ENCODE assay signal across 1 cellular context in genomic region chr19:54159352-54160181, GRCh38.
A peak's percentile ranks its signal among the peaks of the same experiment; 100 is the strongest.
TF ChIP-seq lines count a peak whose summit lies in the region.

Gene LENG1, minus strand, starts transcription at chr19:54159721. Its CDS starts 26 bp downstream, at chr19:54159695.

TF ChIP-seq in HepG2, 621 proteins besides CTCF, POLR2A, EP300 and RAD21 (continued from another document and continues in another):
- no peak for TF ChIP-seq ZNF318 (CRISPR knock-in tag; IDR thresholded peaks at IDR 0.05)
- TF ChIP-seq ZMYM4 (CRISPR knock-in tag; IDR thresholded peaks at IDR 0.05), result peak; percentile 54
- no peak; the same call in 1 of the 2 replicates for TF ChIP-seq ZNF142 (CRISPR knock-in tag; IDR thresholded peaks at IDR 0.05)
- TF ChIP-seq MBD4 (IDR thresholded peaks at IDR 0.05; ENCODE audit: borderline replicate concordance, low read length), result no peak
- peak; percentile 54; the same call in 1 of the 2 replicates for TF ChIP-seq POGZ (CRISPR knock-in tag; IDR thresholded peaks at IDR 0.05)
- TF ChIP-seq FUBP1 (CRISPR knock-in tag; IDR thresholded peaks at IDR 0.05; ENCODE audit: borderline replicate concordance), result no peak
- TF ChIP-seq NFRKB (IDR thresholded peaks at IDR 0.05), result no peak
- TF ChIP-seq ZNF768 (CRISPR knock-in tag; IDR thresholded peaks at IDR 0.05), result peak; percentile 30; the same call in 1 of the 2 replicates
- TF ChIP-seq, protein P1, sequence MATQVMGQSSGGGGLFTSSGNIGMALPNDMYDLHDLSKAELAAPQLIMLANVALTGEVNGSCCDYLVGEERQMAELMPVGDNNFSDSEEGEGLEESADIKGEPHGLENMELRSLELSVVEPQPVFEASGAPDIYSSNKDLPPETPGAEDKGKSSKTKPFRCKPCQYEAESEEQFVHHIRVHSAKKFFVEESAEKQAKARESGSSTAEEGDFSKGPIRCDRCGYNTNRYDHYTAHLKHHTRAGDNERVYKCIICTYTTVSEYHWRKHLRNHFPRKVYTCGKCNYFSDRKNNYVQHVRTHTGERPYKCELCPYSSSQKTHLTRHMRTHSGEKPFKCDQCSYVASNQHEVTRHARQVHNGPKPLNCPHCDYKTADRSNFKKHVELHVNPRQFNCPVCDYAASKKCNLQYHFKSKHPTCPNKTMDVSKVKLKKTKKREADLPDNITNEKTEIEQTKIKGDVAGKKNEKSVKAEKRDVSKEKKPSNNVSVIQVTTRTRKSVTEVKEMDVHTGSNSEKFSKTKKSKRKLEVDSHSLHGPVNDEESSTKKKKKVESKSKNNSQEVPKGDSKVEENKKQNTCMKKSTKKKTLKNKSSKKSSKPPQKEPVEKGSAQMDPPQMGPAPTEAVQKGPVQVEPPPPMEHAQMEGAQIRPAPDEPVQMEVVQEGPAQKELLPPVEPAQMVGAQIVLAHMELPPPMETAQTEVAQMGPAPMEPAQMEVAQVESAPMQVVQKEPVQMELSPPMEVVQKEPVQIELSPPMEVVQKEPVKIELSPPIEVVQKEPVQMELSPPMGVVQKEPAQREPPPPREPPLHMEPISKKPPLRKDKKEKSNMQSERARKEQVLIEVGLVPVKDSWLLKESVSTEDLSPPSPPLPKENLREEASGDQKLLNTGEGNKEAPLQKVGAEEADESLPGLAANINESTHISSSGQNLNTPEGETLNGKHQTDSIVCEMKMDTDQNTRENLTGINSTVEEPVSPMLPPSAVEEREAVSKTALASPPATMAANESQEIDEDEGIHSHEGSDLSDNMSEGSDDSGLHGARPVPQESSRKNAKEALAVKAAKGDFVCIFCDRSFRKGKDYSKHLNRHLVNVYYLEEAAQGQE (IDR thresholded peaks at IDR 0.05; ENCODE audit: borderline replicate concordance in 1 of 2, low read depth in 1 of 2, low read length in 2 of 2), result no peak
- no peak for TF ChIP-seq ARID2 (CRISPR knock-in tag; IDR thresholded peaks at IDR 0.05; ENCODE audit: borderline replicate concordance)
- no peak; the same call in 1 of the 2 replicates for TF ChIP-seq GLI4 (CRISPR knock-in tag; IDR thresholded peaks at IDR 0.05; ENCODE audit: borderline replicate concordance)
- TF ChIP-seq, protein P2, sequence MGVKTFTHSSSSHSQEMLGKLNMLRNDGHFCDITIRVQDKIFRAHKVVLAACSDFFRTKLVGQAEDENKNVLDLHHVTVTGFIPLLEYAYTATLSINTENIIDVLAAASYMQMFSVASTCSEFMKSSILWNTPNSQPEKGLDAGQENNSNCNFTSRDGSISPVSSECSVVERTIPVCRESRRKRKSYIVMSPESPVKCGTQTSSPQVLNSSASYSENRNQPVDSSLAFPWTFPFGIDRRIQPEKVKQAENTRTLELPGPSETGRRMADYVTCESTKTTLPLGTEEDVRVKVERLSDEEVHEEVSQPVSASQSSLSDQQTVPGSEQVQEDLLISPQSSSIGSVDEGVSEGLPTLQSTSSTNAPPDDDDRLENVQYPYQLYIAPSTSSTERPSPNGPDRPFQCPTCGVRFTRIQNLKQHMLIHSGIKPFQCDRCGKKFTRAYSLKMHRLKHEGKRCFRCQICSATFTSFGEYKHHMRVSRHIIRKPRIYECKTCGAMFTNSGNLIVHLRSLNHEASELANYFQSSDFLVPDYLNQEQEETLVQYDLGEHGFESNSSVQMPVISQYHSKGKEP (CRISPR knock-in tag; IDR thresholded peaks at IDR 0.05), result no peak
- no peak for TF ChIP-seq RARG (CRISPR knock-in tag; IDR thresholded peaks at IDR 0.05; ENCODE audit: low read depth)
- TF ChIP-seq KAT8 (CRISPR knock-in tag; IDR thresholded peaks at IDR 0.05), result peak; percentile 88
- TF ChIP-seq GATAD1 (CRISPR knock-in tag; IDR thresholded peaks at IDR 0.05), result peak; percentile 82
- TF ChIP-seq, protein P3, sequence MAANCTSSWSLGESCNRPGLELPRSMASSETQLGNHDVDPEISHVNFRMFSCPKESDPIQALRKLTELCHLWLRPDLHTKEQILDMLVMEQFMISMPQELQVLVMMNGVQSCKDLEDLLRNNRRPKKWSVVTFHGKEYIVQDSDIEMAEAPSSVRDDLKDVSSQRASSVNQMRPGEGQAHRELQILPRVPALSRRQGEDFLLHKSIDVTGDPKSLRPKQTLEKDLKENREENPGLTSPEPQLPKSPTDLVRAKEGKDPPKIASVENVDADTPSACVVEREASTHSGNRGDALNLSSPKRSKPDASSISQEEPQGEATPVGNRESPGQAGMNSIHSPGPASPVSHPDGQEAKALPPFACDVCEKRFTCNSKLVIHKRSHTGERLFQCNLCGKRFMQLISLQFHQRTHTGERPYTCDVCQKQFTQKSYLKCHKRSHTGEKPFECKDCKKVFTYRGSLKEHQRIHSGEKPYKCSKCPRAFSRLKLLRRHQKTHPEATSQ (CRISPR knock-in tag; IDR thresholded peaks at IDR 0.05; ENCODE audit: borderline replicate concordance), result 0 out of 2 replicates have a peak, but pooled peaks have one; percentile 26
- TF ChIP-seq JUN (CRISPR knock-in tag; IDR thresholded peaks at IDR 0.05), result 0 out of 2 replicates have a peak, but pooled peaks have one; percentile 32
- peak; percentile 6; the same call in 1 of the 2 replicates for TF ChIP-seq MAFF (IDR thresholded peaks at IDR 0.05; ENCODE audit: low read depth, low read length)
- TF ChIP-seq STAT5B (CRISPR knock-in tag; IDR thresholded peaks at IDR 0.05), result no peak
- TF ChIP-seq NCOA2 (CRISPR knock-in tag; IDR thresholded peaks at IDR 0.05), result peak; percentile 27; the same call in 1 of the 2 replicates
- no peak for TF ChIP-seq ZSCAN21 (CRISPR knock-in tag; IDR thresholded peaks at IDR 0.05; ENCODE audit: borderline replicate concordance)
- TF ChIP-seq HDAC6 (IDR thresholded peaks at IDR 0.05; ENCODE audit: low read depth, low read length), result no peak
- TF ChIP-seq ZNF782 (CRISPR knock-in tag; IDR thresholded peaks at IDR 0.05; ENCODE audit: borderline replicate concordance), result no peak; the same call in 1 of the 2 replicates
- TF ChIP-seq ZNF124 (CRISPR knock-in tag; IDR thresholded peaks at IDR 0.05), result peak; percentile 60; the same call in 1 of the 2 replicates
- 0 out of 2 replicates have a peak, but pooled peaks have one; percentile 49 for TF ChIP-seq ZNF546 (CRISPR knock-in tag; conservative IDR thresholded peaks at IDR 0.05)
- TF ChIP-seq TAF1 (CRISPR knock-in tag; IDR thresholded peaks at IDR 0.05), result peak; percentile 67
- TF ChIP-seq ATF5 (CRISPR knock-in tag; IDR thresholded peaks at IDR 0.05; ENCODE audit: low read depth), result no peak
- peak; percentile 62 for TF ChIP-seq GABPA (IDR thresholded peaks at IDR 0.05; ENCODE audit: low read depth, low read length)
- TF ChIP-seq GABPA (CRISPR knock-in tag; IDR thresholded peaks at IDR 0.05; ENCODE audit: low read depth), result peak; percentile 84
